16 cellular contexts compared by ENCODE assay signal in genomic region chr12:123354600-123354999, GRCh38. TPM values are rescaled to one million over a fixed set of nuclear protein-coding genes. Genes with fewer than 3 reads are reported as not detected.
A peak's percentile ranks its signal among the peaks of the same experiment; 100 is the strongest.
DNase-seq lines count a peak whose midpoint lies in the region; ATAC-seq and TF ChIP-seq lines count a peak whose summit lies in the region.
"Had no signal": no experiment of that assay in that cellular context is flagged by ENCODE, and none has a peak within 500 bp of the region (broad histone marks: within the 10 kb centered on the region; RNA-seq: fewer than 3 reads in every experiment).

No MANE protein-coding gene starts in this region.

- no peak for DNase-seq in T-helper 2 cell treated with Interferon-gamma antibody and Interleukin-4, amounts not matched to agents 5 μg/mL and 100 μg/mL, for 36 hours (ENCODE audit: low spot score)
- DNase-seq in T-helper 2 cell (no peak), SK-MEL-5 (ENCODE audit: low read depth, low spot score) (peak; percentile 66), osteocyte (ENCODE audit: extremely low spot score, unreplicated experiment) (no peak), DMS 273 (lab: John Stamatoyannopoulos, UW; ENCODE audit: unreplicated experiment) (no peak)
- DNase-seq in activated naive CD8-positive, alpha-beta T cell treated with anti-CD3 and anti-CD28 coated beads, Interleukin-2, amount 50 U/mL, for 24 hours = no peak
- DNase-seq in effector memory CD8-positive, alpha-beta T cell = no peak
- DNase-seq: DMS153, H9, Kasumi-1, NCI-H1417, NCI-H1930, NCI-H2171 treated with DMSO at 0.1 percent for 48 hours, SHP77 had no signal

- H3K4me3 Mint-ChIP-seq in T-helper 2 cell treated with Interferon-gamma antibody and Interleukin-4, amounts not matched to agents 5 μg/mL and 100 μg/mL, for 36 hours = no peak overlapping the region
- no peak overlapping the region for H3K4me3 Mint-ChIP-seq in activated naive CD8-positive, alpha-beta T cell treated with anti-CD3 and anti-CD28 coated beads, Interleukin-2, amount 50 U/mL, for 24 hours
- no peak overlapping the region for H3K4me3 Mint-ChIP-seq in osteocyte (ENCODE audit: unreplicated experiment)
- no peak overlapping the region for H3K4me3 Mint-ChIP-seq in effector memory CD8-positive, alpha-beta T cell
- H3K4me3 Mint-ChIP-seq: H9 had no signal

- no peak for TF ChIP-seq CTCF in osteocyte (IDR thresholded peaks at IDR 0.05)

- H3K9me3 Mint-ChIP-seq in T-helper 2 cell treated with Interferon-gamma antibody and Interleukin-4, amounts not matched to agents 5 μg/mL and 100 μg/mL, for 36 hours = no peaks in the 10 kb centered on the region
- no peaks in the 10 kb centered on the region for H3K9me3 Mint-ChIP-seq in activated naive CD8-positive, alpha-beta T cell treated with anti-CD3 and anti-CD28 coated beads, Interleukin-2, amount 50 U/mL, for 24 hours
- no peaks in the 10 kb centered on the region for H3K9me3 Mint-ChIP-seq in osteocyte (ENCODE audit: unreplicated experiment)
- H3K9me3 Mint-ChIP-seq in effector memory CD8-positive, alpha-beta T cell = no peaks in the 10 kb centered on the region
- H3K9me3 Mint-ChIP-seq: H9 had no signal

- ATAC-seq in activated naive CD8-positive, alpha-beta T cell treated with anti-CD3 and anti-CD28 coated beads, Interleukin-2, amount 50 U/mL, for 24 hours = peak; percentile 71
- no peak for ATAC-seq in HG03457 (IDR thresholded peaks at IDR 0.05; ENCODE audit: unreplicated experiment)
- no peak for ATAC-seq in effector memory CD8-positive, alpha-beta T cell (replicated peaks)
- ATAC-seq: GM12878 had no signal

- in situ Hi-C loops in SK-MEL-5 (cut with HindIII; ENCODE audit: low pct_unique_long_range_greater_than_20kb, low sequenced_read_pairs) = no loop called here

- peak overlapping the region; percentile 49 for H3K27ac Mint-ChIP-seq in T-helper 2 cell treated with Interferon-gamma antibody and Interleukin-4, amounts not matched to agents 5 μg/mL and 100 μg/mL, for 36 hours
- H3K27ac Mint-ChIP-seq in activated naive CD8-positive, alpha-beta T cell treated with anti-CD3 and anti-CD28 coated beads, Interleukin-2, amount 50 U/mL, for 24 hours = peak overlapping the region; percentile 20
- H3K27ac Mint-ChIP-seq in osteocyte (ENCODE audit: unreplicated experiment) = peak overlapping the region; percentile 44
- no peak overlapping the region for H3K27ac Mint-ChIP-seq in effector memory CD8-positive, alpha-beta T cell
- H3K27ac Mint-ChIP-seq: H9 had no signal

- H3K36me3 Mint-ChIP-seq in T-helper 2 cell treated with Interferon-gamma antibody and Interleukin-4, amounts not matched to agents 5 μg/mL and 100 μg/mL, for 36 hours (ENCODE audit: low read depth) = peaks cover 18% of the 10 kb centered on the region
- peaks cover 19% of the 10 kb centered on the region for H3K36me3 Mint-ChIP-seq in activated naive CD8-positive, alpha-beta T cell treated with anti-CD3 and anti-CD28 coated beads, Interleukin-2, amount 50 U/mL, for 24 hours (ENCODE audit: low read depth)
- peaks cover 10% of the 10 kb centered on the region for H3K36me3 Mint-ChIP-seq in osteocyte (ENCODE audit: unreplicated experiment)
- peaks cover 27% of the 10 kb centered on the region for H3K36me3 Mint-ChIP-seq in effector memory CD8-positive, alpha-beta T cell (ENCODE audit: insufficient read depth)

- no peaks in the 10 kb centered on the region for H3K27me3 Mint-ChIP-seq in T-helper 2 cell treated with Interferon-gamma antibody and Interleukin-4, amounts not matched to agents 5 μg/mL and 100 μg/mL, for 36 hours (ENCODE audit: low read depth)
- H3K27me3 Mint-ChIP-seq in activated naive CD8-positive, alpha-beta T cell treated with anti-CD3 and anti-CD28 coated beads, Interleukin-2, amount 50 U/mL, for 24 hours = no peaks in the 10 kb centered on the region
- no peaks in the 10 kb centered on the region for H3K27me3 Mint-ChIP-seq in osteocyte (ENCODE audit: unreplicated experiment)
- no peaks in the 10 kb centered on the region for H3K27me3 Mint-ChIP-seq in effector memory CD8-positive, alpha-beta T cell

- peaks cover 34% of the 10 kb centered on the region for H3K4me1 Mint-ChIP-seq in T-helper 2 cell treated with Interferon-gamma antibody and Interleukin-4, amounts not matched to agents 5 μg/mL and 100 μg/mL, for 36 hours (ENCODE audit: low read depth)
- H3K4me1 Mint-ChIP-seq in activated naive CD8-positive, alpha-beta T cell treated with anti-CD3 and anti-CD28 coated beads, Interleukin-2, amount 50 U/mL, for 24 hours = peaks cover 65% of the 10 kb centered on the region
- H3K4me1 Mint-ChIP-seq in osteocyte (ENCODE audit: unreplicated experiment) = peaks cover 23% of the 10 kb centered on the region
- peaks cover 23 to 43% of the 10 kb centered on the region in 2 donors for H3K4me1 Mint-ChIP-seq in effector memory CD8-positive, alpha-beta T cell (ENCODE audit: low read depth in 2 of 2)

RNA-seq across cellular contexts. Expression of gene SBNO1, which starts 10.0 kb away (rescaled TPM):
- 46.3 and 48.1 TPM in 2 replicates for total RNA-seq in SK-MEL-5 (2014; rRNA removed; shearing (Covaris generic))
- 19.2 and 27.0 TPM in 2 replicates for polyA plus RNA-seq in SK-MEL-5 (2015; cell fraction: cytosol; rRNA removed)
- polyA plus RNA-seq in SK-MEL-5 (2015; cell fraction: nucleus; rRNA removed) = 17.8 and 20.4 TPM in 2 replicates
- total RNA-seq in osteocyte = 34.8 and 36.0 TPM in 2 replicates

RNA-seq across cellular contexts. Expression of gene KMT5A, which starts 29.3 kb away (rescaled TPM):
- total RNA-seq in SK-MEL-5 (2014; rRNA removed; shearing (Covaris generic)) = 28.1 and 30.3 TPM in 2 replicates
- 25.4 and 33.3 TPM in 2 replicates for polyA plus RNA-seq in SK-MEL-5 (2015; cell fraction: cytosol; rRNA removed)
- 65.4 and 81.8 TPM in 2 replicates for polyA plus RNA-seq in SK-MEL-5 (2015; cell fraction: nucleus; rRNA removed)
- 42.5 and 45.6 TPM in 2 replicates for total RNA-seq in osteocyte

Comparison
In these comparisons a context has a peak if more than half of its experiments do, and no peak if none do; other contexts are left out.
1. H3K27ac Mint-ChIP-seq: peak in T-helper 2 cell treated with Interferon-gamma antibody and Interleukin-4, amounts not matched to agents 5 μg/mL and 100 μg/mL, for 36 hours (single experiment), activated naive CD8-positive, alpha-beta T cell treated with anti-CD3 and anti-CD28 coated beads, Interleukin-2, amount 50 U/mL, for 24 hours (single experiment) and osteocyte (single experiment); none in effector memory CD8-positive, alpha-beta T cell (0 of 2).